Comparison of ENCODE assay signal across 16 cellular contexts in the genomic region with DNA sequence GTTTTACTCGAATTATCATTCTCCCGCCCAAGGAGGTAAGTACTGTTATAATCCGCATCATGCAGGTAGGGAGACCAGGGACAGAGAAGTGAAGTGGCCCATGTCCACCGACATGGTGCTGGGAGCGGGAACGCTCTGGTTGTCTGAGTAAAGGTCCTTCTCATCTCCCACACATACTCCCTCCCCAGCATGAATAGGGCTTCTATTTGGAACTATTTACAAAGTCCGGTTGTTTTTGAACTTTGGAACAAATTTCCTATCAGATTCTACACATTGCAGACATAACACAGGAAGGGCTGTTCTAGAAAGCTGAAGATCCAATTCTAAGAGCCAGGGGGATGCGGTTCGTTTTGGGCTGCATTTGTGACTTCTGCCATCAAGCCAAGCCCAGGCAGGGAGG.
DNase-seq lines count a peak whose midpoint lies in the region; ATAC-seq, FAIRE-seq and TF ChIP-seq lines count a peak whose summit lies in the region.
"Had no signal": no experiment of that assay in that cellular context is flagged by ENCODE, and none has a peak within 500 bp of the region (broad histone marks: within the 10 kb centered on the region; RNA-seq: fewer than 3 reads in every experiment).

No MANE protein-coding gene starts in this region.

- H3K4me2 ChIP-seq in HepG2 (ENCODE audit: low read depth, low read length), result peak overlapping the region; percentile 72

- H3K27me3 ChIP-seq in HepG2 (ENCODE audit: control insufficient read depth in 1 of 2, insufficient read depth in 2 of 2, low read length in 2 of 2) (0 out of 5 replicates have a peak, but pooled peaks cover 1 to 4% of the 10 kb centered on the region in 2 experiments), small intestine (ENCODE audit: control insufficient read depth in 2 of 2, insufficient read depth in 2 of 2, low read length in 2 of 2) (no peaks in the 10 kb centered on the region), HAP-1 (ENCODE audit: low read depth) (no peaks in the 10 kb centered on the region), SJCRH30 (no peaks in the 10 kb centered on the region)

- peaks cover 76% of the 10 kb centered on the region for H3K4me1 ChIP-seq in HepG2 (ENCODE audit: insufficient read depth, low read length)
- no peaks in the 10 kb centered on the region for H3K4me1 ChIP-seq in small intestine (ENCODE audit: control insufficient read depth in 2 of 2, insufficient read depth in 1 of 2, low read depth in 1 of 2, low read length in 1 of 2)
- peaks cover 7% of the 10 kb centered on the region for H3K4me1 ChIP-seq in HAP-1
- peaks cover 19% of the 10 kb centered on the region for H3K4me1 ChIP-seq in SJCRH30

- ATAC-seq in HepG2, result peak; percentile 64
- ATAC-seq: CD8-positive, alpha-beta T cell had no signal

- POLR2A ChIA-PET in HepG2 (lab: Yijun Ruan, JAX), result interaction anchor here (1.0 to 1.5 kb wide), 3 partner anchors 93 to 113 kb away, joined by 3 to 7 read pairs (median 3); partner anchors contain the start of gene TLE3

- no peak for TF ChIP-seq POLR2A in HepG2 (IDR thresholded peaks at IDR 0.05; ENCODE audit: insufficient read depth in 1 of 2, low read depth in 2 of 2, low read length in 2 of 2)

- no peaks in the 10 kb centered on the region for H4K20me1 ChIP-seq in HepG2 (ENCODE audit: insufficient read depth, low read length)

- TF ChIP-seq RAD21 in HepG2 (CRISPR knock-in tag; IDR thresholded peaks at IDR 0.05), result no peak

- peak overlapping the region; percentile 78 for H3K27ac ChIP-seq in HepG2 (ENCODE audit: extremely low read length, insufficient read depth, low read length)
- H3K27ac ChIP-seq in small intestine (ENCODE audit: low read depth in 1 of 2, low read length in 1 of 2), result no peak overlapping the region
- no peak overlapping the region for H3K27ac ChIP-seq in SJCRH30

- BruUV-seq in HepG2 (replicated peaks; lab: Mats Ljungman, UMichigan), result no TSS peak

- FAIRE-seq in HepG2 (lab: Jason Lieb, UNC), result peak; percentile 93
- no peak for FAIRE-seq in small intestine (lab: Jason Lieb, UNC)
- FAIRE-seq: A204.1, GM12892, H1 had no signal

- TF ChIP-seq CTCF in HepG2 (CRISPR knock-in tag; IDR thresholded peaks at IDR 0.05), result no peak

- H3K9me3 ChIP-seq in HepG2 (ENCODE audit: low read length) (peaks cover 6% of the 10 kb centered on the region), small intestine (ENCODE audit: control insufficient read depth, low read depth) (no peaks in the 10 kb centered on the region), HAP-1 (0 out of 2 replicates have a peak, but pooled peaks cover 3% of the 10 kb centered on the region), SJCRH30 (replicated peaks) (peaks cover 3% of the 10 kb centered on the region; the same call in 1 of the 2 replicates)

- in situ Hi-C loops in HepG2 (cut with HindIII; ENCODE audit: extremely low pct_ligation_motif_present, low pct_unique_long_range_greater_than_20kb), result no loop called here
- in situ Hi-C loops in HAP-1 (cut with MboI; ENCODE audit: low sequenced_read_pairs), result no loop called here

- H3K79me2 ChIP-seq in HepG2 (ENCODE audit: insufficient read depth, low read length), result no peaks in the 10 kb centered on the region

- TF ChIP-seq EP300 in HepG2 (IDR thresholded peaks at IDR 0.05; ENCODE audit: low read depth in 2 of 2, low read length in 2 of 2), result peak in 1 of 2 experiments; percentile 81; a peak in 3 of 4 replicates
- peak; percentile 61; the same call in 1 of the 2 replicates for TF ChIP-seq EP300 in HepG2 (CRISPR knock-in tag; IDR thresholded peaks at IDR 0.05; ENCODE audit: borderline replicate concordance)

- DNase-seq in COLO829 (ENCODE audit: low spot score), result peak; percentile 3
- DNase-seq in HuH-7 (ENCODE audit: low spot score), result peak; percentile 69
- DNase-seq in HepG2 (ENCODE audit: low spot score), result peak; percentile 93
- peak; percentile 45 for DNase-seq in small intestine
- DNase-seq in HAP-1 (ENCODE audit: low spot score in 2 of 2), result no peak
- DNase-seq in SJCRH30, result no peak
- no peak for DNase-seq in cerebellum (ENCODE audit: low spot score)
- DNase-seq: Caco-2; CD8-positive, alpha-beta T cell; DND-41; GDM1; HCEC 1CT; HFFc6 had no signal

- H3K36me3 ChIP-seq in HepG2 (replicated peaks in 1 of 2; ENCODE audit: control insufficient read depth in 1 of 2, insufficient read depth in 2 of 2, low read length in 2 of 2) (no peaks in the 10 kb centered on the region), small intestine (ENCODE audit: control insufficient read depth in 2 of 2, insufficient read depth in 2 of 2, low read length in 2 of 2) (no peaks in the 10 kb centered on the region), HAP-1 (replicated peaks) (no peaks in the 10 kb centered on the region), SJCRH30 (no peaks in the 10 kb centered on the region)

- 1% methylated on average over 8 of the region's 9 CpGs for WGBS in HepG2 (ENCODE audit: low lambda C conversion rate)
- WGBS in small intestine, 3 donors, result 30 to 64% (median 48%) methylated on average over 9 of the region's 9 CpGs

- CTCF ChIA-PET in HepG2 (lab: Yijun Ruan, JAX; ENCODE audit: low intra/inter-chr PET ratio, low total read pairs), result no interaction called here

- peak overlapping the region in 1 of 3 experiments; percentile 51; a peak in 3 of 6 replicates for H3K4me3 ChIP-seq in HepG2 (replicated peaks in 1 of 3; ENCODE audit: insufficient read depth in 1 of 3, low read depth in 2 of 3, low read length in 3 of 3)
- no peak overlapping the region for H3K4me3 ChIP-seq in small intestine (ENCODE audit: low read depth in 1 of 2, low read length in 2 of 2)
- no peak overlapping the region for H3K4me3 ChIP-seq in HAP-1
- no peak overlapping the region for H3K4me3 ChIP-seq in SJCRH30

- peak overlapping the region; percentile 34; the same call in 1 of the 2 replicates for H3K9ac ChIP-seq in HepG2 (ENCODE audit: insufficient read depth, low read depth, low read length)

- no peak overlapping the region for H2AFZ ChIP-seq in HepG2 (ENCODE audit: low read length)

- intact Hi-C loops in HepG2 (cut with micrococcal nuclease; ENCODE audit: unreplicated experiment), result loop anchor here (10.0 kb wide), 1 partner anchor 68 kb away; no protein-coding TSS in a partner anchor

TF ChIP-seq in HepG2, 621 proteins besides CTCF, POLR2A, EP300 and RAD21 (continues in another document):
- TF ChIP-seq ZNF292 (CRISPR knock-in tag; IDR thresholded peaks at IDR 0.05; ENCODE audit: borderline replicate concordance, low read depth) (peak; percentile 46; the same call in 1 of the 2 replicates), WIZ (CRISPR knock-in tag; IDR thresholded peaks at IDR 0.05) (no peak), DMAP1 (CRISPR knock-in tag; IDR thresholded peaks at IDR 0.05) (0 out of 2 replicates have a peak, but pooled peaks have one; percentile 9), ASH2L (IDR thresholded peaks at IDR 0.05; ENCODE audit: insufficient read length, low read depth, low read length) (peak; percentile 73), EEA1 (CRISPR knock-in tag; IDR thresholded peaks at IDR 0.05; ENCODE audit: borderline replicate concordance) (no peak), RARG (CRISPR knock-in tag; IDR thresholded peaks at IDR 0.05; ENCODE audit: low read depth) (no peak), ETV5 (CRISPR knock-in tag; IDR thresholded peaks at IDR 0.05; ENCODE audit: borderline replicate concordance) (peak; percentile 57; the same call in 1 of the 2 replicates), ZNF674 (CRISPR knock-in tag; IDR thresholded peaks at IDR 0.05; ENCODE audit: low read depth) (no peak), TFDP1 (CRISPR knock-in tag; IDR thresholded peaks at IDR 0.05; ENCODE audit: borderline replicate concordance) (peak; percentile 78; the same call in 1 of the 2 replicates), TAF15 (IDR thresholded peaks at IDR 0.05; ENCODE audit: low read depth, low read length, poor library complexity, severe bottlenecking) (no peak), ZNF331 (CRISPR knock-in tag; IDR thresholded peaks at IDR 0.05) (peak; percentile 44; the same call in 1 of the 2 replicates)
- TF ChIP-seq, protein P1, sequence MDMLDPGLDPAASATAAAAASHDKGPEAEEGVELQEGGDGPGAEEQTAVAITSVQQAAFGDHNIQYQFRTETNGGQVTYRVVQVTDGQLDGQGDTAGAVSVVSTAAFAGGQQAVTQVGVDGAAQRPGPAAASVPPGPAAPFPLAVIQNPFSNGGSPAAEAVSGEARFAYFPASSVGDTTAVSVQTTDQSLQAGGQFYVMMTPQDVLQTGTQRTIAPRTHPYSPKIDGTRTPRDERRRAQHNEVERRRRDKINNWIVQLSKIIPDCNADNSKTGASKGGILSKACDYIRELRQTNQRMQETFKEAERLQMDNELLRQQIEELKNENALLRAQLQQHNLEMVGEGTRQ (IDR thresholded peaks at IDR 0.05; ENCODE audit: low read depth, low read length), result no peak
- TF ChIP-seq, protein P1 (CRISPR knock-in tag; IDR thresholded peaks at IDR 0.05; ENCODE audit: borderline replicate concordance), result no peak

Comparison
In these comparisons a context has a peak if more than half of its experiments do, and no peak if none do; other contexts are left out.
1. DNase-seq: peak in COLO829 (single experiment), HuH-7 (single experiment), HepG2 (single experiment) and small intestine (single experiment); none in HAP-1 (0 of 2), SJCRH30 (0 of 2) and cerebellum (single experiment).